In the genomic region with DNA sequence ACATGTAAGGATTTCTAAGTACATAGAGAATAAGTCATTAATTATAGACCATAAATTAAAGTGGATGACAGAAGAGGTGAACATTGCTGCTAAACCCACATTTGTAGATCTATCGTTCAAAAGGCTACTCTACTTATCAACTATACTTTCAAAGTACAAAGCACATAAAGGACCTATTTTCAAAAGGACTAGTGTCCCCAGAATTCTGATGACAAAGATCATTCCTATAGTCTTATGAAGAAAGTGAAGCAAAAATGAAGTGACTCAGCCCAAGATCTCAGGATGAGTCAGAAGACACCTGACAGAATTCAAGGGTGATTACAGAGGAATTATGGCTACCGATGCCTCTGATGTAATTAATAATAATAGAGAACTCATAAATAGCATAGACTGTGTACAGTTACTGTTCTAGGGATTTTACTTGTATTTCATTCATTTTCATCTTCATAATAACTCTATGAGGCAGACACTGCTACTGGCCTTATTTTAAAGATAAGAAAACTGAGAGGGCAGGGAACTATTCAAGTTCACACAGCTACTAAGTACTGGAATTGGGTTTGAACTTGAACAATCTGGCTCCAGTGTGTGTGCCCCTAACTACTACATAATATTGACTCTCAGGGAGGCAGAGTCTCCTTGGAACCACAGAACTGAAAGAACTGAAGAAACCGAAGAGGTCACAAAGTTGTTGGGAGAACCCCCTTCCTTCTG, we compare ENCODE assay signal across 8 cellular contexts. TPM values are rescaled to one million over a fixed set of nuclear protein-coding genes. Genes with fewer than 3 reads are reported as not detected.
A peak's percentile ranks its signal among the peaks of the same experiment; 100 is the strongest.
DNase-seq lines count a peak whose midpoint lies in the region; ATAC-seq, FAIRE-seq and TF ChIP-seq lines count a peak whose summit lies in the region.

No MANE protein-coding gene starts in this region.

- no peak overlapping the region for H2AFZ ChIP-seq in endothelial cell of umbilical vein (ENCODE audit: low read depth, low read length)

- dilution Hi-C loops in endothelial cell of umbilical vein (cut with MboI; ENCODE audit: extremely low pct_ligation_motif_present, low sequenced_read_pairs) = no loop called here

- CTCF ChIA-PET in GM10248 (lab: Yijun Ruan, JAX) (no interaction called here), endothelial cell of umbilical vein (lab: Charles Lee) (interaction anchor here (2.2 kb wide), 1 partner anchor 54 kb away, joined by 9 read pairs; no protein-coding TSS in a partner anchor)

- H3K9me3 ChIP-seq in endothelial cell of umbilical vein (replicated peaks; ENCODE audit: control insufficient read depth, insufficient read depth, low read length) (no peaks in the 10 kb centered on the region), right lobe of liver (no peaks in the 10 kb centered on the region)

- peaks cover 38% of the 10 kb centered on the region for H3K79me2 ChIP-seq in endothelial cell of umbilical vein (ENCODE audit: control insufficient read depth, insufficient read depth, low read length)

- H3K36me3 ChIP-seq in endothelial cell of umbilical vein (ENCODE audit: control insufficient read depth in 2 of 2, extremely low read depth in 1 of 2, insufficient read depth in 2 of 2, low read length in 2 of 2) (no peaks in the 10 kb centered on the region), right lobe of liver (no peaks in the 10 kb centered on the region)

- no peak for FAIRE-seq in endothelial cell of umbilical vein (lab: Jason Lieb, UNC)

- intact Hi-C loops in endothelial cell of umbilical vein (cut with micrococcal nuclease) = loop anchor here (1.0 to 5.0 kb wide), 3 partner anchors 17 to 70 kb away; a partner anchor contains a TSS
- intact Hi-C loops in right lobe of liver (cut with DNase I) = no loop called here

- peak overlapping the region; percentile 89 for H3K4me2 ChIP-seq in endothelial cell of umbilical vein (ENCODE audit: insufficient read depth, low read length)

- ATAC-seq in GM21367 (IDR thresholded peaks at IDR 0.05; ENCODE audit: unreplicated experiment) (peak; percentile 73), HG03432 (IDR thresholded peaks at IDR 0.05; ENCODE audit: unreplicated experiment) (peak; percentile 90), right lobe of liver (no peak)

- H3K27ac ChIP-seq in endothelial cell of umbilical vein (ENCODE audit: insufficient read depth, low read depth, low read length) (peak overlapping the region; percentile 83), right lobe of liver (no peak overlapping the region)

- H3K27me3 ChIP-seq in endothelial cell of umbilical vein (ENCODE audit: control insufficient read depth in 2 of 2, insufficient read depth in 2 of 2, low read length in 2 of 2) (no peaks in the 10 kb centered on the region), right lobe of liver (no peaks in the 10 kb centered on the region)

- DNase-seq in GM10248 (ENCODE audit: extremely low spot score) (peak; percentile 45), endothelial cell of umbilical vein (ENCODE audit: low read depth, low spot score) (peak; percentile 66), foreskin melanocyte (no peak), right lobe of liver (no peak), NCI-H1092 treated with DMSO at 0.1 percent for 48 hours (lab: John Stamatoyannopoulos, UW) (no peak)
- no peak for DNase-seq in activated CD8-positive, alpha-beta memory T cell treated with anti-CD3 and anti-CD28 coated beads, Interleukin-2, amount 50 U/mL, for 4 hours

- POLR2A ChIA-PET in GM10248 (lab: Yijun Ruan, JAX) (no interaction called here), endothelial cell of umbilical vein (lab: Charles Lee) (no interaction called here)

- BruUV-seq in endothelial cell of umbilical vein (replicated peaks; lab: Mats Ljungman, UMichigan) = no TSS peak

- TF ChIP-seq CTCF in GM10248 (IDR thresholded peaks at IDR 0.05; ENCODE audit: control extremely low read depth, extremely low read depth, low read depth, missing control alignments) = no peak
- no peak for TF ChIP-seq CTCF in endothelial cell of umbilical vein (IDR thresholded peaks at IDR 0.05; ENCODE audit: extremely low read depth in 1 of 2, insufficient read depth in 1 of 2, low read depth in 1 of 2, low read length in 2 of 2)
- no peak for TF ChIP-seq CTCF in right lobe of liver (IDR thresholded peaks at IDR 0.05)

- H3K4me1 ChIP-seq in endothelial cell of umbilical vein (ENCODE audit: control insufficient read depth, extremely low read depth, insufficient read depth, low read length) = peaks cover 30% of the 10 kb centered on the region
- peaks cover 0 to 9% (median 0%) of the 10 kb centered on the region in 4 donors for H3K4me1 ChIP-seq in right lobe of liver

- 70% methylated on average over 3 of the region's 3 CpGs for WGBS in right lobe of liver (ENCODE audit: insufficient coverage, low coverage, low lambda C conversion rate, missing lambda C conversion rate)

- no peaks in the 10 kb centered on the region for H3K9me1 ChIP-seq in endothelial cell of umbilical vein (replicated peaks; ENCODE audit: control insufficient read depth, extremely low read depth, insufficient read depth, low read length)

- H3K4me3 ChIP-seq in endothelial cell of umbilical vein (replicated peaks in 1 of 3; ENCODE audit: insufficient read depth in 1 of 3, low read depth in 1 of 3, low read length in 3 of 3) (no peak overlapping the region), right lobe of liver (no peak overlapping the region)

- H3K9ac ChIP-seq in endothelial cell of umbilical vein (replicated peaks; ENCODE audit: extremely low read depth, insufficient read depth, low read length) = peak overlapping the region; percentile 74

- TF ChIP-seq POLR2A in endothelial cell of umbilical vein (IDR thresholded peaks at IDR 0.05; ENCODE audit: low read depth, low read length) (no peak), right lobe of liver (IDR thresholded peaks at IDR 0.05) (no peak)

- H4K20me1 ChIP-seq in endothelial cell of umbilical vein (replicated peaks; ENCODE audit: control insufficient read depth, extremely low read depth, insufficient read depth, low read length) = no peaks in the 10 kb centered on the region

TF ChIP-seq in endothelial cell of umbilical vein, 7 proteins besides CTCF, POLR2A, EP300 and RAD21:
- TF ChIP-seq FOS (IDR thresholded peaks at IDR 0.05; ENCODE audit: borderline replicate concordance, insufficient read depth, low read length) (peak; percentile 68), POLR2AphosphoS5 (IDR thresholded peaks at IDR 0.05; ENCODE audit: insufficient read depth, low read depth, low read length) (no peak), JUN (IDR thresholded peaks at IDR 0.05; ENCODE audit: borderline replicate concordance, insufficient read depth, insufficient read length, low read depth) (peak; percentile 66)

RNA-seq across cellular contexts. Expression of a gene that starts 17.1 kb away (rescaled TPM):
- total RNA-seq in endothelial cell of umbilical vein = 23.3 and 23.7 TPM in 2 replicates
- polyA plus RNA-seq in endothelial cell of umbilical vein = 3.8 and 5.2 TPM in 2 replicates
- 5.0 and 6.0 TPM in 2 replicates for polyA plus RNA-seq in endothelial cell of umbilical vein (2011; cell fraction: cytosol; rRNA removed)
- 11.1 and 13.8 TPM in 2 replicates for polyA plus RNA-seq in endothelial cell of umbilical vein (2011; cell fraction: nucleus; rRNA removed)
- polyA plus RNA-seq in endothelial cell of umbilical vein (2012) = 16.3 and 20.2 TPM in 2 replicates
- 41.2 and 44.6 TPM in 2 replicates for polyA minus RNA-seq in endothelial cell of umbilical vein
- 2.2 TPM for polyA minus RNA-seq in endothelial cell of umbilical vein (2011; cell fraction: cytosol; rRNA and poly(A)+ RNA removed)
- polyA minus RNA-seq in endothelial cell of umbilical vein (2011; cell fraction: nucleus; rRNA and poly(A)+ RNA removed) = 21.6 and 22.3 TPM in 2 replicates
- 1 to 10 TPM; 4.0 to 5.7 (median 4.9) TPM for total RNA-seq in right lobe of liver

Comparison
In these comparisons a context has a peak if more than half of its experiments do, and no peak if none do; other contexts are left out.
1. DNase-seq: peak in GM10248 (single experiment) and endothelial cell of umbilical vein (single experiment); none in foreskin melanocyte (single experiment), right lobe of liver (0 of 3), NCI-H1092 treated with DMSO at 0.1 percent for 48 hours (single experiment) and activated CD8-positive, alpha-beta memory T cell treated with anti-CD3 and anti-CD28 coated beads, Interleukin-2, amount 50 U/mL, for 4 hours (single experiment).
2. ATAC-seq: peak in GM21367 (single experiment) and HG03432 (single experiment); none in right lobe of liver (0 of 4).